Comparison of ENCODE assay signal across 27 cellular contexts in genomic region chr5:94759022-94759421, GRCh38.
"Had no signal": no experiment of that assay in that cellular context is flagged by ENCODE, and none has a peak within 500 bp of the region (broad histone marks: within the 10 kb centered on the region; RNA-seq: fewer than 3 reads in every experiment).

No MANE protein-coding gene starts in this region.

- H3K4me3 Mint-ChIP-seq: stimulated activated effector memory CD8-positive, alpha-beta T cell treated with anti-CD3 and anti-CD28 coated beads, Interleukin-12 subunit alpha, Interleukin-12 subunit beta, amount 100 ng/mL, for 72 hours; stimulated activated naive B cell treated with anti-CD40 and anti-IgM and Interleukin-4, amounts not matched to agents 10 μg/mL and 1 μg/mL and 100 μg/mL, for 72 hours; stimulated activated naive CD8-positive, alpha-beta T cell treated with anti-CD3 and anti-CD28 coated beads, Interleukin-15, amount 100 ng/mL, for 72 hours; stimulated activated naive CD8-positive, alpha-beta T cell treated with anti-CD3 and anti-CD28 coated beads, Interleukin-15, Interleukin-2, amounts not matched to agents 100 ng/mL and 50 ng/mL, for 24 hours; type B pancreatic cell had no signal

- H3K4me3 ChIP-seq: stomach, suprapubic skin, testis, thoracic aorta, thyroid gland, tibial artery, tibial nerve, transverse colon, upper lobe of left lung, upper lobe of right lung, uterus, vagina had no signal

- H3K27ac Mint-ChIP-seq: stimulated activated effector memory CD8-positive, alpha-beta T cell treated with anti-CD3 and anti-CD28 coated beads, Interleukin-12 subunit alpha, Interleukin-12 subunit beta, amount 100 ng/mL, for 72 hours; stimulated activated naive B cell treated with anti-CD40 and anti-IgM and Interleukin-4, amounts not matched to agents 10 μg/mL and 1 μg/mL and 100 μg/mL, for 72 hours; stimulated activated naive CD8-positive, alpha-beta T cell treated with anti-CD3 and anti-CD28 coated beads, Interleukin-15, amount 100 ng/mL, for 72 hours; stimulated activated naive CD8-positive, alpha-beta T cell treated with anti-CD3 and anti-CD28 coated beads, Interleukin-15, Interleukin-2, amounts not matched to agents 100 ng/mL and 50 ng/mL, for 24 hours; type B pancreatic cell had no signal

- H3K4me1 ChIP-seq: stomach, suprapubic skin, testis, thyroid gland, tibial artery, tibial nerve, transverse colon, upper lobe of left lung, upper lobe of right lung, uterus, vagina had no signal

- H3K27me3 ChIP-seq: stomach, suprapubic skin, testis, thyroid gland, tibial artery, tibial nerve, transverse colon, upper lobe of left lung, upper lobe of right lung, uterus, vagina had no signal

- H3K27me3 Mint-ChIP-seq: stimulated activated naive B cell treated with anti-CD40 and anti-IgM and Interleukin-4, amounts not matched to agents 10 μg/mL and 1 μg/mL and 100 μg/mL, for 72 hours; stimulated activated naive CD8-positive, alpha-beta T cell treated with anti-CD3 and anti-CD28 coated beads, Interleukin-15, amount 100 ng/mL, for 72 hours; stimulated activated naive CD8-positive, alpha-beta T cell treated with anti-CD3 and anti-CD28 coated beads, Interleukin-15, Interleukin-2, amounts not matched to agents 100 ng/mL and 50 ng/mL, for 24 hours; type B pancreatic cell had no signal

- ATAC-seq: stimulated activated effector memory CD8-positive, alpha-beta T cell treated with anti-CD3 and anti-CD28 coated beads, Interleukin-12 subunit alpha, Interleukin-12 subunit beta, amount 100 ng/mL, for 72 hours; stimulated activated naive B cell treated with anti-CD40 and anti-IgM and Interleukin-4, amounts not matched to agents 10 μg/mL and 1 μg/mL and 100 μg/mL, for 72 hours; stimulated activated naive CD8-positive, alpha-beta T cell treated with anti-CD3 and anti-CD28 coated beads, Interleukin-15, amount 100 ng/mL, for 72 hours; stimulated activated naive CD8-positive, alpha-beta T cell treated with anti-CD3 and anti-CD28 coated beads, Interleukin-15, Interleukin-2, amounts not matched to agents 100 U/mL and 50 U/mL, for 24 hours; upper lobe of right lung had no signal

- H3K4me1 Mint-ChIP-seq: stimulated activated effector memory CD8-positive, alpha-beta T cell treated with anti-CD3 and anti-CD28 coated beads, Interleukin-12 subunit alpha, Interleukin-12 subunit beta, amount 100 ng/mL, for 72 hours; stimulated activated naive B cell treated with anti-CD40 and anti-IgM and Interleukin-4, amounts not matched to agents 10 μg/mL and 1 μg/mL and 100 μg/mL, for 72 hours; stimulated activated naive CD8-positive, alpha-beta T cell treated with anti-CD3 and anti-CD28 coated beads, Interleukin-15, amount 100 ng/mL, for 72 hours had no signal

- H3K9me3 Mint-ChIP-seq: stimulated activated effector memory CD8-positive, alpha-beta T cell treated with anti-CD3 and anti-CD28 coated beads, Interleukin-12 subunit alpha, Interleukin-12 subunit beta, amount 100 ng/mL, for 72 hours; stimulated activated naive B cell treated with anti-CD40 and anti-IgM and Interleukin-4, amounts not matched to agents 10 μg/mL and 1 μg/mL and 100 μg/mL, for 72 hours; stimulated activated naive CD8-positive, alpha-beta T cell treated with anti-CD3 and anti-CD28 coated beads, Interleukin-15, amount 100 ng/mL, for 72 hours; stimulated activated naive CD8-positive, alpha-beta T cell treated with anti-CD3 and anti-CD28 coated beads, Interleukin-15, Interleukin-2, amounts not matched to agents 100 ng/mL and 50 ng/mL, for 24 hours; type B pancreatic cell had no signal

- H3K36me3 Mint-ChIP-seq: stimulated activated effector memory CD8-positive, alpha-beta T cell treated with anti-CD3 and anti-CD28 coated beads, Interleukin-12 subunit alpha, Interleukin-12 subunit beta, amount 100 ng/mL, for 72 hours; stimulated activated naive B cell treated with anti-CD40 and anti-IgM and Interleukin-4, amounts not matched to agents 10 μg/mL and 1 μg/mL and 100 μg/mL, for 72 hours; type B pancreatic cell had no signal

- DNase-seq: stimulated activated CD4-positive, alpha-beta T cell treated with anti-CD3 and anti-CD28 coated beads, Interleukin-2, amount 100 ng/mL, for 48 hours; stimulated activated CD4-positive, alpha-beta T cell treated with anti-CD3 and anti-CD28 coated beads, Interleukin-4, amount 100 ng/mL, for 1 hour; stimulated activated CD4-positive, alpha-beta T cell treated with anti-CD3 and anti-CD28 coated beads, Interleukin-4, amount 100 ng/mL, for 24 hours; stimulated activated CD4-positive, alpha-beta T cell treated with anti-CD3 and anti-CD28 coated beads, Interleukin-4, amount 100 ng/mL, for 4 hours; stimulated activated CD8-positive, alpha-beta memory T cell treated with anti-CD3 and anti-CD28 coated beads, Interleukin-4, amount 100 ng/mL, for 48 hours; stimulated activated naive B cell treated with anti-CD40 and anti-IgM and Interleukin-4, amounts not matched to agents 10 μg/mL and 1 μg/mL and 100 μg/mL, for 72 hours; stimulated activated naive CD4-positive, alpha-beta T cell; stimulated activated naive CD4-positive, alpha-beta T cell treated with Interleukin-2 at 50 U/mL for 16 hours; stimulated activated naive CD8-positive, alpha-beta T cell treated with anti-CD3 and anti-CD28 coated beads, Interleukin-15, amount 100 ng/mL, for 72 hours; stimulated activated naive CD8-positive, alpha-beta T cell treated with anti-CD3 and anti-CD28 coated beads, Interleukin-15, Interleukin-2, amounts not matched to agents 100 U/mL and 50 U/mL, for 24 hours; stomach; substantia nigra; testis; thyroid gland; tibial artery; transverse colon; trophoblast cell; upper lobe of left lung; upper lobe of right lung; uterus had no signal

- H3K36me3 ChIP-seq: stomach, suprapubic skin, thoracic aorta, thyroid gland, tibial artery, tibial nerve, transverse colon, upper lobe of left lung, upper lobe of right lung, uterus, vagina had no signal

- H3K9me3 ChIP-seq: stomach, suprapubic skin, testis, thoracic aorta, thyroid gland, tibial artery, tibial nerve, transverse colon, upper lobe of left lung, upper lobe of right lung, uterus, vagina had no signal

- H3K27ac ChIP-seq: stomach, suprapubic skin, testis, thoracic aorta, thyroid gland, tibial artery, tibial nerve, transverse colon, upper lobe of left lung, upper lobe of right lung, uterus, vagina had no signal
